ENCODE assay signal across 15 cellular contexts in the genomic region with DNA sequence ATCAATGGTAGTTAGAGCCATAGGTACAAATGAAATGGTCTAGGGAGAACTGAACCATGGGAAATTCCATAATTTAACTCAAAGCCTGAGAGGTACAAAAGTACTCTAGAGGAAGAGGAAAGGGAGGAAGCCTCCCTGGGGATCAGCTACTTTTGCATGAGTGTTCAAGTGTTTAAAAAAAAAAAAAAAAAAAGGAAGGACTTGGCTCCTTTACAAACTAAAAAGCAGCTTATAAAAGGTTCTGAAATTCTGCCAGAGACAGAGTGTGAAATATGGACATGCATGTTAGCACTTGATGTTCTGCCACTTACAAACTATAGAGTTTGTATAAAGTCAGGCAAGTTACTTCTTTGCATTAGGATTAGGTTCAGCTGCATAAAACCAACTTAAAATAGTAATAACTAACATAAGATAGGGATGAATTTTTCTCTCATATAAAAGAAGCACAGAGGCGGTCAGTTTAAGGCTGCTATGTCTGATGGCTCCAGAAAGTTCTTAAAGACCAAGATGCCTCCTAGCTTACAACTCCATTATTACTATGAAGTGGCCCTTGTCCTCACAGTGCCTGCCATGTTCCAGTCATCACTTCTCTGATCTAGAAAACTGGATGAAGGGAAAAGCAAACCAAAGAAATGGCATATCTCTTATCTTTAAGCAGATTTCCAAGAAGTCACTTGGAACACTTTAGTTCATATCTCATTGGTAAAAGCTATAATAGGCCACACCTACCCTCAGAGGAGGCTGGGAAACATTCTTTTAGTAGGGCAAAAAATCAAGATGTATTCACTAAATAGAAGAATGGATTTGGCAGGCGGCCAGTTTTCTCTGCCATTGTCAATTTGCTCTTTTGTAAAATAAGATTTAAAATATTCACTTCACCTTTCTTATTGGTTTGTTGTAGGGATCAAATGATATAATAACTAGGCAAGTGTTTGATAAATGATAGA.
DNase-seq lines count a peak whose midpoint lies in the region; ATAC-seq and TF ChIP-seq lines count a peak whose summit lies in the region.
"Had no signal": no experiment of that assay in that cellular context is flagged by ENCODE, and none has a peak within 500 bp of the region (broad histone marks: within the 10 kb centered on the region; RNA-seq: fewer than 3 reads in every experiment).

No MANE protein-coding gene starts in this region.

- peaks cover 0 to 73% (median 12%) of the 10 kb centered on the region in 4 donors for H3K4me1 ChIP-seq in tibial artery

- peak overlapping the region; percentile 24 to 34 for H3K27ac ChIP-seq in tibial artery
- H3K27ac ChIP-seq: 22Rv1 had no signal

- no peak overlapping the region for H3K4me3 ChIP-seq in tibial artery

- intact Hi-C loops in tibial artery (cut with DNase I; ENCODE audit: low total_unique reads): no loop called here

- no peak for ATAC-seq in GM19463 (IDR thresholded peaks at IDR 0.05; ENCODE audit: unreplicated experiment)
- ATAC-seq: activated CD8-positive, alpha-beta T cell treated with anti-CD3 and anti-CD28 coated beads, Interleukin-2, amount 10 ng/mL, durations not matched to agents 7 days and 5 days; natural killer cell; Panc1 had no signal

- TF ChIP-seq CTCF in tibial artery (IDR thresholded peaks at IDR 0.05): no peak

- H3K27me3 ChIP-seq in tibial artery: no peaks in the 10 kb centered on the region

- no peaks in the 10 kb centered on the region for H3K36me3 ChIP-seq in tibial artery

- no peaks in the 10 kb centered on the region for H3K9me3 ChIP-seq in tibial artery

- peak in 2 of 3 experiments; percentile 12 to 26 for DNase-seq in NCI-H1417 (lab: John Stamatoyannopoulos, UW)
- DNase-seq in NCI-H1417 treated with DMSO at 0.1 percent for 48 hours (lab: John Stamatoyannopoulos, UW): no peak
- peak; percentile 63 for DNase-seq in dermis blood vessel endothelial cell
- DNase-seq in inferior parietal cortex (ENCODE audit: extremely low spot score): peak; percentile 70
- no peak for DNase-seq in tibial artery
- no peak for DNase-seq in activated T-cell treated with anti-CD3 and anti-CD28 coated beads for 4 hours
- DNase-seq in activated gamma-delta T cell (lab: John Stamatoyannopoulos, UW): no peak
- DNase-seq: activated CD8-positive, alpha-beta T cell treated with anti-CD3 and anti-CD28 coated beads, Interleukin-2, amount 10 ng/mL, durations not matched to agents 7 days and 5 days; DND-41; natural killer cell; NCI-H1436; NCI-H510A had no signal

Comparison
In these comparisons a context has a peak if more than half of its experiments do, and no peak if none do; other contexts are left out.
1. DNase-seq: peak in NCI-H1417 (2 of 3), dermis blood vessel endothelial cell (single experiment) and inferior parietal cortex (single experiment); none in NCI-H1417 treated with DMSO at 0.1 percent for 48 hours (single experiment), tibial artery (0 of 2), activated T-cell treated with anti-CD3 and anti-CD28 coated beads for 4 hours (single experiment) and activated gamma-delta T cell (single experiment).